In the genomic region with DNA sequence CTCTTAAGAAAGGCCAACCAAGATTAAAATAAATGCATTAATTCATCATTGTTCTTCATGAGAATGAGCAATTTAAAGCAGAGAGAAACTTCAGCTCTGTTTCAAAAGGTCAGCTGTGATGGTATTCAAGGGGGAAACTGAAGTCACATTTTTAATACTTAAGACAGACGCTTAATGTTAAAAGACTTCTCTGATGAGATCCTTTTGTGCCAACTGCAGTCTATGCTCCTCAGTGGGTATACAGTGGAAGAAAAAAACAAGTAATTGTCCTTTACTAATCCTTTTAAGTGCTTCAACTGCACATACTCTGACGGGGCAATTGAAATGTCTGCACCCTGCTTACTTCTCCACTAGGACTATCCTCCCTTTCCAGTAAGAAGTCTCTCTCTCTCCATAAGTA, we compare ENCODE assay signal across 14 cellular contexts.
A peak's percentile ranks its signal among the peaks of the same experiment; 100 is the strongest.
DNase-seq lines count a peak whose midpoint lies in the region; ATAC-seq and TF ChIP-seq lines count a peak whose summit lies in the region.
"Had no signal": no experiment of that assay in that cellular context is flagged by ENCODE, and none has a peak within 500 bp of the region (broad histone marks: within the 10 kb centered on the region; RNA-seq: fewer than 3 reads in every experiment).

No MANE protein-coding gene starts in this region.

- TF ChIP-seq CTCF in smooth muscle cell (IDR thresholded peaks at IDR 0.05; ENCODE audit: borderline replicate concordance, insufficient read depth, poor library complexity, severe bottlenecking): no peak

- peak overlapping the region; percentile 58 for H3K4me2 ChIP-seq in smooth muscle cell

- H3K27me3 ChIP-seq in HAP-1 (ENCODE audit: low read depth): no peaks in the 10 kb centered on the region
- H3K27me3 ChIP-seq in smooth muscle cell (ENCODE audit: low read depth): no peaks in the 10 kb centered on the region

- H3K4me1 ChIP-seq in HAP-1: peaks cover 17% of the 10 kb centered on the region
- peaks cover 34% of the 10 kb centered on the region for H3K4me1 ChIP-seq in smooth muscle cell (ENCODE audit: low read depth)

- no peaks in the 10 kb centered on the region for H3K79me2 ChIP-seq in smooth muscle cell (ENCODE audit: low read depth)

- H3K4me3 ChIP-seq in HAP-1 (no peak overlapping the region), smooth muscle cell (no peak overlapping the region)
- H3K4me3 ChIP-seq: K562 had no signal

- no peaks in the 10 kb centered on the region for H4K20me1 ChIP-seq in smooth muscle cell (ENCODE audit: low read depth)

- in situ Hi-C loops in HAP-1 (cut with MboI; ENCODE audit: low sequenced_read_pairs): no loop called here

- H3K9ac ChIP-seq in smooth muscle cell (ENCODE audit: low read depth): no peak overlapping the region

- WGBS in smooth muscle cell (ENCODE audit: low lambda C conversion rate): 56% methylated on average over 2 of the region's 2 CpGs

- ATAC-seq in HG02840 (IDR thresholded peaks at IDR 0.05; ENCODE audit: low FRiP score, unreplicated experiment): no peak
- ATAC-seq: K562 had no signal

- no peaks in the 10 kb centered on the region for H3K9me3 ChIP-seq in HAP-1
- no peaks in the 10 kb centered on the region for H3K9me3 ChIP-seq in smooth muscle cell (replicated peaks; ENCODE audit: low read depth)

- H3F3A ChIP-seq in smooth muscle cell (ENCODE audit: low read depth): peaks cover 15% of the 10 kb centered on the region

- peak; percentile 24 to 75 for DNase-seq in HAP-1 (ENCODE audit: low spot score in 2 of 2)
- DNase-seq in RPMI7951 (ENCODE audit: low read depth): peak; percentile 32
- DNase-seq in foreskin melanocyte: peak; percentile 96
- DNase-seq in smooth muscle cell (lab: John Stamatoyannopoulos, UW; ENCODE audit: unreplicated experiment): no peak
- no peak for DNase-seq in DMS153 (lab: John Stamatoyannopoulos, UW)
- no peak for DNase-seq in effector CD4-positive, alpha-beta T cell
- DNase-seq: H9, NCI-H1417 treated with DMSO at 0.1 percent for 48 hours, NCI-H1930, NCI-H510A, SHP77 had no signal

- H2AFZ ChIP-seq in smooth muscle cell (ENCODE audit: low read depth): no peak overlapping the region

- no peaks in the 10 kb centered on the region for H3K36me3 ChIP-seq in HAP-1 (replicated peaks)
- no peaks in the 10 kb centered on the region for H3K36me3 ChIP-seq in smooth muscle cell (ENCODE audit: low read depth)

- H3K27ac ChIP-seq in smooth muscle cell (ENCODE audit: low read depth): peak overlapping the region; percentile 87
- H3K27ac ChIP-seq: C4-2B had no signal

Comparison
In these comparisons a context has a peak if more than half of its experiments do, and no peak if none do; other contexts are left out.
1. DNase-seq: peak in HAP-1 (2 of 2), RPMI7951 (single experiment) and foreskin melanocyte (single experiment); none in smooth muscle cell (single experiment), DMS153 (single experiment) and effector CD4-positive, alpha-beta T cell (single experiment).